In genomic region chr12:268483-268840, GRCh38 we compare ENCODE assay signal across 17 cellular contexts. TPM values are rescaled to one million over a fixed set of nuclear protein-coding genes. Genes with fewer than 3 reads are reported as not detected.
DNase-seq lines count a peak whose midpoint lies in the region; ATAC-seq and TF ChIP-seq lines count a peak whose summit lies in the region.
"Had no signal": no experiment of that assay in that cellular context is flagged by ENCODE, and none has a peak within 500 bp of the region (broad histone marks: within the 10 kb centered on the region; RNA-seq: fewer than 3 reads in every experiment).

No MANE protein-coding gene starts in this region.

- no peak overlapping the region for H3K27ac ChIP-seq in left ventricle myocardium inferior (replicated peaks)
- no peak overlapping the region for H3K27ac ChIP-seq in hepatocyte
- H3K27ac ChIP-seq: KMS-11, Peyer's patch, SK-N-MC had no signal

- no peaks in the 10 kb centered on the region for H3K27me3 ChIP-seq in left ventricle myocardium inferior (ENCODE audit: low read depth)
- no peaks in the 10 kb centered on the region for H3K27me3 ChIP-seq in hepatocyte
- H3K27me3 ChIP-seq: Peyer's patch had no signal

- H3K4me3 ChIP-seq in left ventricle myocardium inferior = no peak overlapping the region
- no peak overlapping the region for H3K4me3 ChIP-seq in hepatocyte
- H3K4me3 ChIP-seq: Peyer's patch, SK-N-MC had no signal

- H3K36me3 ChIP-seq in left ventricle myocardium inferior (no peaks in the 10 kb centered on the region), hepatocyte (replicated peaks; ENCODE audit: insufficient read depth, low read depth) (no peaks in the 10 kb centered on the region)
- H3K36me3 ChIP-seq: Peyer's patch had no signal

- peaks cover 29% of the 10 kb centered on the region for H3K4me1 ChIP-seq in left ventricle myocardium inferior
- peaks cover 4% of the 10 kb centered on the region for H3K4me1 ChIP-seq in hepatocyte (ENCODE audit: insufficient read depth)
- H3K4me1 ChIP-seq: Peyer's patch had no signal

- H3K4me2 ChIP-seq in hepatocyte = peak overlapping the region; percentile 27
- H3K4me2 ChIP-seq: KMS-11 had no signal

- no peaks in the 10 kb centered on the region for H3K9me2 ChIP-seq in hepatocyte (replicated peaks; ENCODE audit: insufficient read depth)

- intact Hi-C loops in left cardiac atrium (cut with DNase I) = no loop called here
- intact Hi-C loops in left ventricle myocardium inferior (cut with micrococcal nuclease) = no loop called here

- TF ChIP-seq CTCF in left ventricle myocardium inferior (IDR thresholded peaks at IDR 0.05; ENCODE audit: borderline replicate concordance) = no peak
- TF ChIP-seq CTCF in hepatocyte (IDR thresholded peaks at IDR 0.05; ENCODE audit: poor library complexity) = no peak

- 66% methylated on average over 7 of the region's 7 CpGs for WGBS in hepatocyte (ENCODE audit: low lambda C conversion rate, missing lambda C conversion rate)

- no peak for DNase-seq in left cardiac atrium
- DNase-seq in left ventricle myocardium inferior = no peak
- DNase-seq in SK-N-DZ (ENCODE audit: low spot score) = peak; percentile 76
- DNase-seq in hepatocyte (ENCODE audit: low spot score) = no peak
- DNase-seq in superior temporal gyrus (ENCODE audit: extremely low spot score) = peak; percentile 18
- DNase-seq in activated effector memory CD4-positive, alpha-beta T cell treated with Interleukin-2 at 50 U/mL for 16 hours = no peak
- no peak for DNase-seq in ecto neural progenitor cell (ENCODE audit: low spot score)
- DNase-seq: AML-193; DMS79 treated with DMSO at 0.1 percent for 48 hours; MV-4-11; NCI-H1694 treated with DMSO at 0.1 percent for 48 hours; NCI-H526 treated with DMSO at 0.1 percent for 48 hours; NK-92 treated with Interleukin-12 subunit alpha and Interleukin-12 subunit beta, amount 100 ng/mL, for 24 hours; Peyer's patch had no signal

- H4K20me1 ChIP-seq in hepatocyte (ENCODE audit: insufficient read depth, poor library complexity, severe bottlenecking) = no peaks in the 10 kb centered on the region

- peak; percentile 9 to 22 for ATAC-seq in left cardiac atrium

- no peaks in the 10 kb centered on the region for H3K79me2 ChIP-seq in hepatocyte

- no peaks in the 10 kb centered on the region for H3K9me3 ChIP-seq in left ventricle myocardium inferior (replicated peaks)
- no peaks in the 10 kb centered on the region for H3K9me3 ChIP-seq in hepatocyte (ENCODE audit: low read depth)
- H3K9me3 ChIP-seq: Peyer's patch had no signal

- H2AFZ ChIP-seq in hepatocyte = no peak overlapping the region

RNA-seq across cellular contexts. Expression of gene SLC6A13, which starts 5.8 kb away (rescaled TPM):
- total RNA-seq in left cardiac atrium = 1 to 10 TPM; 1.3 to 2.0 TPM
- 1.8 TPM for total RNA-seq in left ventricle myocardium inferior
- 0.23 TPM in 1 of 2 replicates, not detected in the other for polyA plus RNA-seq in SK-N-DZ (2014; cell fraction: cytosol; rRNA removed)
- polyA plus RNA-seq in SK-N-DZ (2014; cell fraction: nucleus; rRNA removed) = 0.25 TPM in 1 of 2 replicates, not detected in the other
- total RNA-seq in hepatocyte = 1.9 and 3.8 TPM in 2 replicates
- 5.9 and 13.0 TPM in 2 replicates for polyA plus RNA-seq in hepatocyte
- polyA plus RNA-seq: CD14-positive monocyte had no signal

RNA-seq across cellular contexts. Expression of gene SLC6A12, which starts 54.5 kb away (rescaled TPM):
- total RNA-seq in left cardiac atrium = under 1 TPM; 0.41 to 0.65 TPM
- 1.2 TPM for total RNA-seq in left ventricle myocardium inferior
- polyA plus RNA-seq in SK-N-DZ (2014; cell fraction: cytosol; rRNA removed) = 0.16 and 0.27 TPM in 2 replicates
- not detected in 2 replicates for polyA plus RNA-seq in SK-N-DZ (2014; cell fraction: nucleus; rRNA removed)
- 7.9 and 10.3 TPM in 2 replicates for total RNA-seq in hepatocyte
- 3.9 and 6.1 TPM in 2 replicates for polyA plus RNA-seq in hepatocyte

Comparison
In these comparisons a context has a peak if more than half of its experiments do, and no peak if none do; other contexts are left out.
1. DNase-seq: peak in SK-N-DZ (single experiment) and superior temporal gyrus (single experiment); none in left cardiac atrium (single experiment), left ventricle myocardium inferior (single experiment), hepatocyte (single experiment), activated effector memory CD4-positive, alpha-beta T cell treated with Interleukin-2 at 50 U/mL for 16 hours (single experiment) and ecto neural progenitor cell (single experiment).